ENCODE assay signal across 30 cellular contexts in the genomic region with DNA sequence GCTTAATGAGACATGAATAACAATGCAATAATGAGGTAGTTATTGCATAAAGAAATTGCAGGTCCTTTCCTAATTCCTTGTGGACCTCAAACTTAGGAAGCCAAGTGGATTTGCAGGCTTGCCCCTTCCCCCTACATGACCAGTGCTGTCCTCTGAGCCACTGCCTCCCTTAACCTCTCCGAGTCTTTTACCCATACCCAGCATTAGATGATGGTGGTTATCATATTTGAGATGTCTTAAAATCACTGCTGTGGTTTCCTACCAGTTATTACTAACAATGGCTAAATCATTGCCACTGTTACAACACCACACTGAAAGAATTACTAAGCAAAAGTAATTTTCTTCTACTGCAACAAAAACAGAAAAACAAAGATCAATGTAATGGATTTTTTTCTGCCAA.
"Had no signal": no experiment of that assay in that cellular context is flagged by ENCODE, and none has a peak within 500 bp of the region (broad histone marks: within the 10 kb centered on the region; RNA-seq: fewer than 3 reads in every experiment).

No MANE protein-coding gene starts in this region.

- H3K27ac Mint-ChIP-seq: immature natural killer cell; mesothelial cell of epicardium; naive B cell; natural killer cell; nephron progenitor cell; neural progenitor cell; progenitor cell of endocrine pancreas; stimulated activated effector memory CD8-positive, alpha-beta T cell treated with anti-CD3 and anti-CD28 coated beads, Interleukin-12 subunit alpha, Interleukin-12 subunit beta, amount 100 ng/mL, for 72 hours; stimulated activated naive CD8-positive, alpha-beta T cell treated with anti-CD3 and anti-CD28 coated beads, Interleukin-15, Interleukin-2, amounts not matched to agents 100 ng/mL and 50 ng/mL, for 24 hours had no signal

- H2AFZ ChIP-seq: neural progenitor cell had no signal

- H3K27me3 ChIP-seq: left lung, neural progenitor cell, neutrophil, ovary, right atrium auricular region, right lobe of liver, suprapubic skin, tibial artery, upper lobe of right lung had no signal

- H3K36me3 ChIP-seq: left lung, lower lobe of right lung, neural progenitor cell, neutrophil, ovary, right atrium auricular region, right lobe of liver, suprapubic skin, thoracic aorta, tibial artery, upper lobe of right lung had no signal

- H3K4me3 Mint-ChIP-seq: immature natural killer cell; mesothelial cell of epicardium; naive B cell; natural killer cell; nephron progenitor cell; neural progenitor cell; stimulated activated effector memory CD8-positive, alpha-beta T cell treated with anti-CD3 and anti-CD28 coated beads, Interleukin-12 subunit alpha, Interleukin-12 subunit beta, amount 100 ng/mL, for 72 hours; stimulated activated naive CD8-positive, alpha-beta T cell treated with anti-CD3 and anti-CD28 coated beads, Interleukin-15, Interleukin-2, amounts not matched to agents 100 ng/mL and 50 ng/mL, for 24 hours had no signal

- H3K9me3 Mint-ChIP-seq: nephron progenitor cell, neural progenitor cell had no signal

- H3K27me3 Mint-ChIP-seq: naive B cell; progenitor cell of endocrine pancreas; stimulated activated naive CD8-positive, alpha-beta T cell treated with anti-CD3 and anti-CD28 coated beads, Interleukin-15, Interleukin-2, amounts not matched to agents 100 ng/mL and 50 ng/mL, for 24 hours had no signal

- H3K27ac ChIP-seq: left lung, lower lobe of right lung, neural progenitor cell, neutrophil, ovary, right atrium auricular region, right lobe of liver, skin epidermis, suprapubic skin, thoracic aorta, tibial artery, upper lobe of right lung had no signal

- H3K4me1 ChIP-seq: left lung, lower lobe of right lung, neural progenitor cell, right atrium auricular region, right lobe of liver, suprapubic skin, upper lobe of right lung had no signal

- H3K36me3 Mint-ChIP-seq: immature natural killer cell; naive B cell; natural killer cell; neural progenitor cell; stimulated activated effector memory CD8-positive, alpha-beta T cell treated with anti-CD3 and anti-CD28 coated beads, Interleukin-12 subunit alpha, Interleukin-12 subunit beta, amount 100 ng/mL, for 72 hours had no signal

- DNase-seq: hypothalamus; immature natural killer cell; kidney; left colon; left lung; lower lobe of right lung; mesendoderm; naive B cell; natural killer cell; nephron progenitor cell; occipital lobe; ovary; right lobe of liver; stimulated activated CD4-positive, alpha-beta T cell treated with anti-CD3 and anti-CD28 coated beads, Interleukin-12 subunit alpha, Interleukin-12 subunit beta, amount 100 ng/mL, for 4 hours; stimulated activated CD4-positive, alpha-beta T cell treated with anti-CD3 and anti-CD28 coated beads, Interleukin-15, amount 100 ng/mL, for 24 hours; stimulated activated CD4-positive, alpha-beta T cell treated with anti-CD3 and anti-CD28 coated beads, Interleukin-4, amount 100 ng/mL, for 24 hours; stimulated activated naive CD4-positive, alpha-beta T cell; tibial artery; trophoblast cell; upper lobe of right lung had no signal

- H3K4me3 ChIP-seq: left lung, lower lobe of right lung, neural progenitor cell, ovary, right atrium auricular region, right lobe of liver, skin epidermis, suprapubic skin, thoracic aorta, tibial artery, upper lobe of right lung had no signal

- H3K4me1 Mint-ChIP-seq: immature natural killer cell; naive B cell; natural killer cell; nephron progenitor cell; neural progenitor cell; stimulated activated effector memory CD8-positive, alpha-beta T cell treated with anti-CD3 and anti-CD28 coated beads, Interleukin-12 subunit alpha, Interleukin-12 subunit beta, amount 100 ng/mL, for 72 hours had no signal

- ATAC-seq: left colon; left lung; lower lobe of right lung; natural killer cell; right lobe of liver; stimulated activated effector memory CD8-positive, alpha-beta T cell treated with anti-CD3 and anti-CD28 coated beads, Interleukin-12 subunit alpha, Interleukin-12 subunit beta, amount 100 ng/mL, for 72 hours; upper lobe of right lung had no signal

- H3K4me2 ChIP-seq: neural progenitor cell had no signal
